In genomic region chr20:53692465-53693067, GRCh38 we compare ENCODE assay signal across 1 cellular context.
TF ChIP-seq lines count a peak whose summit lies in the region.

No MANE protein-coding gene starts in this region.

TF ChIP-seq in GM12878, 131 proteins besides CTCF, POLR2A, EP300 and RAD21 (continued from another document and continues in another):
- TF ChIP-seq RELA (IDR thresholded peaks at IDR 0.05; ENCODE audit: borderline replicate concordance, partially characterized antibody) (no peak), JUND (IDR thresholded peaks at IDR 0.05; ENCODE audit: low read depth, low read length) (no peak), ATF2 (IDR thresholded peaks at IDR 0.05; ENCODE audit: low read length) (no peak), PBX3 (IDR thresholded peaks at IDR 0.05; ENCODE audit: insufficient replicate concordance, low read depth, low read length) (peak; percentile 43), SP1 (IDR thresholded peaks at IDR 0.05; ENCODE audit: low read depth, low read length) (no peak), CBX5 (IDR thresholded peaks at IDR 0.05; ENCODE audit: low read depth) (no peak), ZNF687 (IDR thresholded peaks at IDR 0.05) (no peak), BCL3 (IDR thresholded peaks at IDR 0.05; ENCODE audit: borderline replicate concordance, insufficient read depth, low read depth, low read length, poor library complexity, severe bottlenecking) (no peak), BMI1 (IDR thresholded peaks at IDR 0.05; ENCODE audit: borderline replicate concordance) (no peak), EED (IDR thresholded peaks at IDR 0.05; ENCODE audit: low read depth) (no peak), CUX1 (IDR thresholded peaks at IDR 0.05; ENCODE audit: insufficient replicate concordance, low read depth, low read length) (no peak), ZNF592 (IDR thresholded peaks at IDR 0.05) (no peak), CHD2 (IDR thresholded peaks at IDR 0.05; ENCODE audit: borderline replicate concordance, low read depth, low read length) (no peak), E2F8 (IDR thresholded peaks at IDR 0.05; ENCODE audit: low read depth, partially characterized antibody) (no peak), SMC3 (IDR thresholded peaks at IDR 0.05; ENCODE audit: borderline replicate concordance, low read length) (no peak), E2F4 (IDR thresholded peaks at IDR 0.05; ENCODE audit: low read depth, low read length) (no peak), RELB (IDR thresholded peaks at IDR 0.05; ENCODE audit: low read depth) (no peak), SRF (IDR thresholded peaks at IDR 0.05; ENCODE audit: low read depth in 2 of 2, low read length in 2 of 2) (peak in 1 of 2 experiments; percentile 72; a peak in 1 of 4 replicates), PKNOX1 (IDR thresholded peaks at IDR 0.05) (peak; percentile 39; the same call in 1 of the 2 replicates), IKZF1 (conservative IDR thresholded peaks at IDR 0.05) (no peak), WRNIP1 (IDR thresholded peaks at IDR 0.05; ENCODE audit: borderline replicate concordance, low read depth, low read length) (no peak), ZNF207 (IDR thresholded peaks at IDR 0.05; ENCODE audit: borderline replicate concordance) (no peak), PML (IDR thresholded peaks at IDR 0.05; ENCODE audit: low read length) (no peak)
